Comparison of ENCODE assay signal across 10 cellular contexts in the genomic region with DNA sequence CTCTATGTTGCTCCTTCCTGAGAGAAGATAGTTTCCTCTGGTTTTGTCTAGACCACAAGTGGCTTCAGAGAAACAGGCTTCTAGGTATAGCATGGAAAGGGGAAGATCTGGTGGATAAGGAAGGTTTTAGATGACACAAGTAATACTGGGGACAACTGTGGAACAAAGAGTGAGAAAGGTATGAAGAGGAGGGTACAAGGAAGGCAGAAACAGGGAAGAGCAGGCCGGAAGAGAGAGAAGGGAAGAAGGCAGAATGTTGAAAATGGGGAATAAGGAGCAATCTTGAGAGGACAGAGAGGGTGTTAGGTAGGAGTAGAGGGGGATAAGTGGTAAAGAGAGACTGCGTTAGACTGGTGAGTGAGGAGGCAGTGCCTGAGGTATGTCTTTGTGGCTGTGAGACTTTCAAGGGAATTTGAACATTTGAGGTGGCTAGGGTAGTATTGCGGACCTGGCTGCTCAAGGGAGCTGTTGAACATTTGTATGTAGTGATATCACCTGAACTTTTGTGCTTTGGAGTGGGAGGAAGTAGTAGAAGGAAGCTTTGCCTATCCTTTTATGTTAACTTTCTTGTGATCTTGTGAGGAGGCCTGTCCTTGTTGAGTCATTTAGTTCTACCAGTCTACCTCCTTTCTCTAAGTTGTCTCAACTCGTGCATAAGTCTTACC.
DNase-seq lines count a peak whose midpoint lies in the region; ATAC-seq lines count a peak whose summit lies in the region.
"Had no signal": no experiment of that assay in that cellular context is flagged by ENCODE, and none has a peak within 500 bp of the region (broad histone marks: within the 10 kb centered on the region; RNA-seq: fewer than 3 reads in every experiment).

No MANE protein-coding gene starts in this region.

- no peaks in the 10 kb centered on the region for H3K36me3 ChIP-seq in SK-N-MC (ENCODE audit: insufficient read depth, low read length)

- peak overlapping the region; percentile 23 to 48 for H3K4me3 Mint-ChIP-seq in activated T-cell treated with anti-CD3 and anti-CD28 coated beads, Interleukin-2, amount 50 U/mL, for 72 hours
- no peak overlapping the region for H3K4me3 Mint-ChIP-seq in dendritic cell treated with granulocyte-macrophage colony-stimulating factor and Interleukin-4, amounts not matched to agents 40 ng/mL and 50 ng/mL, for 4 days
- no peak overlapping the region for H3K4me3 Mint-ChIP-seq in stimulated activated memory B cell treated with anti-CD40 and anti-IgM and Interleukin-4, amounts not matched to agents 10 μg/mL and 1 μg/mL and 100 μg/mL, for 72 hours

- H3K4me1 Mint-ChIP-seq in activated T-cell treated with anti-CD3 and anti-CD28 coated beads, Interleukin-2, amount 50 U/mL, for 72 hours (ENCODE audit: low read depth), result peaks cover 59% of the 10 kb centered on the region
- peaks cover 58% of the 10 kb centered on the region for H3K4me1 Mint-ChIP-seq in dendritic cell treated with granulocyte-macrophage colony-stimulating factor and Interleukin-4, amounts not matched to agents 40 ng/mL and 50 ng/mL, for 4 days (ENCODE audit: low read depth)
- peaks cover 56% of the 10 kb centered on the region for H3K4me1 Mint-ChIP-seq in stimulated activated memory B cell treated with anti-CD40 and anti-IgM and Interleukin-4, amounts not matched to agents 10 μg/mL and 1 μg/mL and 100 μg/mL, for 72 hours

- intact Hi-C loops in dendritic cell treated with granulocyte-macrophage colony-stimulating factor and Interleukin-4, amounts not matched to agents 40 ng/mL and 50 ng/mL, for 4 days (cut with micrococcal nuclease), result loop anchor here (5.0 kb wide), 1 partner anchor 33 kb away; no protein-coding TSS in a partner anchor

- peak overlapping the region; percentile 36 for H3K27ac Mint-ChIP-seq in activated T-cell treated with anti-CD3 and anti-CD28 coated beads, Interleukin-2, amount 50 U/mL, for 72 hours
- H3K27ac Mint-ChIP-seq in dendritic cell treated with granulocyte-macrophage colony-stimulating factor and Interleukin-4, amounts not matched to agents 40 ng/mL and 50 ng/mL, for 4 days, result peak overlapping the region; percentile 2
- H3K27ac Mint-ChIP-seq in stimulated activated memory B cell treated with anti-CD40 and anti-IgM and Interleukin-4, amounts not matched to agents 10 μg/mL and 1 μg/mL and 100 μg/mL, for 72 hours, result peak overlapping the region; percentile 0

- ATAC-seq in activated T-cell treated with anti-CD3 and anti-CD28 coated beads, Interleukin-2, amount 50 U/mL, for 72 hours (replicated peaks in 1 of 2), result peak; percentile 92 to 94
- ATAC-seq in stimulated activated memory B cell treated with anti-CD40 and anti-IgM and Interleukin-4, amounts not matched to agents 10 μg/mL and 1 μg/mL and 100 μg/mL, for 72 hours, result peak; percentile 73

- no peaks in the 10 kb centered on the region for H3K36me3 Mint-ChIP-seq in activated T-cell treated with anti-CD3 and anti-CD28 coated beads, Interleukin-2, amount 50 U/mL, for 72 hours (ENCODE audit: insufficient read depth in 2 of 2)
- H3K36me3 Mint-ChIP-seq in dendritic cell treated with granulocyte-macrophage colony-stimulating factor and Interleukin-4, amounts not matched to agents 40 ng/mL and 50 ng/mL, for 4 days (ENCODE audit: low read depth), result no peaks in the 10 kb centered on the region
- no peaks in the 10 kb centered on the region for H3K36me3 Mint-ChIP-seq in stimulated activated memory B cell treated with anti-CD40 and anti-IgM and Interleukin-4, amounts not matched to agents 10 μg/mL and 1 μg/mL and 100 μg/mL, for 72 hours

- H3K9me3 Mint-ChIP-seq in activated T-cell treated with anti-CD3 and anti-CD28 coated beads, Interleukin-2, amount 50 U/mL, for 72 hours, result no peaks in the 10 kb centered on the region
- H3K9me3 Mint-ChIP-seq in dendritic cell treated with granulocyte-macrophage colony-stimulating factor and Interleukin-4, amounts not matched to agents 40 ng/mL and 50 ng/mL, for 4 days, result no peaks in the 10 kb centered on the region
- no peaks in the 10 kb centered on the region for H3K9me3 Mint-ChIP-seq in stimulated activated memory B cell treated with anti-CD40 and anti-IgM and Interleukin-4, amounts not matched to agents 10 μg/mL and 1 μg/mL and 100 μg/mL, for 72 hours

- H3K27ac ChIP-seq in SK-N-MC, result peak overlapping the region; percentile 22; the same call in 1 of the 2 replicates
- H3K27ac ChIP-seq: dorsolateral prefrontal cortex had no signal

- no peaks in the 10 kb centered on the region for H3K27me3 Mint-ChIP-seq in activated T-cell treated with anti-CD3 and anti-CD28 coated beads, Interleukin-2, amount 50 U/mL, for 72 hours (ENCODE audit: low read depth)
- no peaks in the 10 kb centered on the region for H3K27me3 Mint-ChIP-seq in dendritic cell treated with granulocyte-macrophage colony-stimulating factor and Interleukin-4, amounts not matched to agents 40 ng/mL and 50 ng/mL, for 4 days
- no peaks in the 10 kb centered on the region for H3K27me3 Mint-ChIP-seq in stimulated activated memory B cell treated with anti-CD40 and anti-IgM and Interleukin-4, amounts not matched to agents 10 μg/mL and 1 μg/mL and 100 μg/mL, for 72 hours

- no peaks in the 10 kb centered on the region for H3K9me3 ChIP-seq in SK-N-MC (ENCODE audit: low read depth, low read length)

- no peak overlapping the region for H3K4me3 ChIP-seq in SK-N-MC
- H3K4me3 ChIP-seq: dorsolateral prefrontal cortex, skin epidermis had no signal

- DNase-seq in activated T-cell treated with anti-CD3 and anti-CD28 coated beads, Interleukin-2, amount 50 U/mL, for 72 hours, result no peak
- DNase-seq in activated T-cell treated with anti-CD3 and anti-CD28 coated beads, Interleukin-2, amount 50 U/mL, for 1 hour, result no peak
- no peak for DNase-seq in SK-N-MC (ENCODE audit: low read depth, low spot score)
- DNase-seq in NCI-H510A treated with DMSO at 0.1 percent for 48 hours (lab: John Stamatoyannopoulos, UW), result no peak
- no peak for DNase-seq in NCI-H82 (lab: John Stamatoyannopoulos, UW)
- DNase-seq in iPS-NIHi7 (ENCODE audit: extremely low spot score), result no peak
- DNase-seq: dorsolateral prefrontal cortex had no signal

- H3K9ac ChIP-seq in SK-N-MC (ENCODE audit: insufficient read length), result no peak overlapping the region

Comparison
In these comparisons a context has a peak if more than half of its experiments do, and no peak if none do; other contexts are left out.
1. H3K4me3 Mint-ChIP-seq: peak in activated T-cell treated with anti-CD3 and anti-CD28 coated beads, Interleukin-2, amount 50 U/mL, for 72 hours (2 of 2); none in dendritic cell treated with granulocyte-macrophage colony-stimulating factor and Interleukin-4, amounts not matched to agents 40 ng/mL and 50 ng/mL, for 4 days (single experiment) and stimulated activated memory B cell treated with anti-CD40 and anti-IgM and Interleukin-4, amounts not matched to agents 10 μg/mL and 1 μg/mL and 100 μg/mL, for 72 hours (single experiment).
2. Peak in every context shown above with its lines, with median percentiles within 50 percentile points of each other: H3K27ac Mint-ChIP-seq.